11 cellular contexts compared by ENCODE assay signal in the genomic region with DNA sequence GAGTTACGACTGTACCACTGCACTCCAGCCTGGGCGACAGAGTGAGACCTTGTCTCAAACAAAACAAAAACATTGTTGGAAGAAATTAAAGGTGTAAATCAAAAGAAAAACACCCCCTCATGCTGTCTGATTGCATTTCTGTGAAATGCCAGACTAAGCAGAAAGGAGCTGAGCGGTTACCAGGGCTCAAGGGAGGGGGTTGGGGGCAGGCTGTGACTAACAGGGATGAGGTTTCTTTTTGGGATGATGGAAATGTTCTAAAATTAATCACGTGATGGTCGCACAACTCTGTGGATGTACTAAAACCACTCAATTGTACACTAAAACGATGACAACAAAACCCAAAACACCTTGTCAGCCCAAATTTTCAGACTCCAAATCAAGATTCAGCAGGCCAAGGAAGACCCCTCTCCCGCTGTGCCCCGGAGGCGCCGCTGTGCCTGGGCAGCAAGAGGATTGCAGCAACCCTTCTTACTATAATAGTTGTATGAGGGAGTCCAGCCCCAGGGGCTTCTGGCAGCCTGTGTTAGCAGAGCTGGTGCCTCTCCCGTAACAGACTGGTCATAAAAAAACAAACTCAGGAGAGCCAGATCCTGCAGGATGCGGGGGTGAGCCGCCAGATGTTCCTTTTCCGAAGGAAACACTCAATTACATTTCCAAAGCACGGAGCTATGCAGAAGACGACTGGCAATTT. TPM values are rescaled to one million over a fixed set of nuclear protein-coding genes. Genes with fewer than 3 reads are reported as not detected.
DNase-seq lines count a peak whose midpoint lies in the region; ATAC-seq and TF ChIP-seq lines count a peak whose summit lies in the region.
"Had no signal": no experiment of that assay in that cellular context is flagged by ENCODE, and none has a peak within 500 bp of the region (broad histone marks: within the 10 kb centered on the region; RNA-seq: fewer than 3 reads in every experiment).

No MANE protein-coding gene starts in this region.

- DNase-seq in Right ventricle myocardium inferior (ENCODE audit: missing footprints): peak; percentile 61
- no peak for DNase-seq in cardiac septum (ENCODE audit: low spot score)
- peak in 1 of 2 donors; percentile 95 for DNase-seq in vagina (ENCODE audit: extremely low spot score in 2 of 2)
- no peak for DNase-seq in DMS79 (lab: John Stamatoyannopoulos, UW)
- DNase-seq in NCI-H226: no peak
- no peak for DNase-seq in lower leg skin (ENCODE audit: low spot score in 2 of 2)
- DNase-seq: activated CD4-positive, alpha-beta T cell treated with anti-CD3 and anti-CD28 coated beads, Interleukin-2, amount 10 ng/mL, durations not matched to agents 24 days and 14 days; GOT3; NCI-H1436 had no signal

- H3K27me3 ChIP-seq in esophagus (ENCODE audit: control insufficient read depth in 1 of 2, insufficient read depth in 2 of 2, low read length in 2 of 2): no peaks in the 10 kb centered on the region
- no peaks in the 10 kb centered on the region for H3K27me3 ChIP-seq in muscle layer of colon (ENCODE audit: control insufficient read depth in 1 of 2, insufficient read depth in 2 of 2, low read length in 2 of 2)
- no peaks in the 10 kb centered on the region for H3K27me3 ChIP-seq in vagina

- 66 to 67% methylated on average over 16 of the region's 16 CpGs for WGBS in esophagus, 2 donors
- WGBS in lower leg skin, 2 donors: 58 to 71% methylated on average over 16 of the region's 16 CpGs

- H3K4me3 ChIP-seq in esophagus (ENCODE audit: low read depth in 1 of 2, low read length in 2 of 2) (no peak overlapping the region), muscle layer of colon (ENCODE audit: low read depth in 1 of 2, low read length in 2 of 2) (peak overlapping the region in 1 of 2 donors; percentile 13), vagina (no peak overlapping the region), lower leg skin (ENCODE audit: low read depth, poor library complexity, severe bottlenecking) (no peak overlapping the region)

- H3K36me3 ChIP-seq in esophagus (ENCODE audit: control insufficient read depth in 2 of 2, insufficient read depth in 2 of 2, low read length in 1 of 2): peaks cover 20 to 39% of the 10 kb centered on the region in 2 donors
- H3K36me3 ChIP-seq in muscle layer of colon (ENCODE audit: insufficient read depth, low read length): peaks cover 24% of the 10 kb centered on the region
- H3K36me3 ChIP-seq in vagina: peaks cover 0 to 31% of the 10 kb centered on the region in 2 donors

- TF ChIP-seq CTCF in vagina (IDR thresholded peaks at IDR 0.05): no peak
- no peak for TF ChIP-seq CTCF in lower leg skin (IDR thresholded peaks at IDR 0.05)

- H3K27ac ChIP-seq in esophagus (ENCODE audit: low read depth in 2 of 2, low read length in 1 of 2) (peak overlapping the region; percentile 23 to 63), muscle layer of colon (ENCODE audit: low read depth, low read length) (peak overlapping the region; percentile 76), vagina (peak overlapping the region; percentile 67)

- intact Hi-C loops in Right ventricle myocardium inferior (cut with DNase I) (no loop called here), cardiac septum (cut with DNase I) (no loop called here), vagina (cut with DNase I) (no loop called here), lower leg skin (cut with DNase I; ENCODE audit: low total_unique reads) (no loop called here)

- H3K9me3 ChIP-seq in esophagus (ENCODE audit: control insufficient read depth in 2 of 2, insufficient read depth in 1 of 2, low read depth in 1 of 2, low read length in 1 of 2) (no peaks in the 10 kb centered on the region), muscle layer of colon (ENCODE audit: low read length) (no peaks in the 10 kb centered on the region), vagina (no peaks in the 10 kb centered on the region)

- TF ChIP-seq POLR2A in vagina (IDR thresholded peaks at IDR 0.05): no peak
- TF ChIP-seq POLR2A in lower leg skin (IDR thresholded peaks at IDR 0.05): no peak

- H3K9ac ChIP-seq in muscle layer of colon (ENCODE audit: low read length): no peak overlapping the region

- H3K4me1 ChIP-seq in esophagus (ENCODE audit: control insufficient read depth in 2 of 2, insufficient read depth in 2 of 2, low read length in 1 of 2) (peaks cover 0 to 4% of the 10 kb centered on the region in 2 donors), muscle layer of colon (ENCODE audit: insufficient read depth, low read length) (peaks cover 57% of the 10 kb centered on the region), vagina (peaks cover 32% of the 10 kb centered on the region)

- peak; percentile 54 for ATAC-seq in Right ventricle myocardium inferior

RNA-seq across cellular contexts. Expression of a gene that starts 20.9 kb away (rescaled TPM):
- 3.8 TPM for total RNA-seq in Right ventricle myocardium inferior
- 2.7 TPM for total RNA-seq in cardiac septum
- 10 to 100 TPM in 1 of 2 donors, 1 to 10 TPM in 1; 8.0 to 18.7 TPM for polyA plus RNA-seq in esophagus
- total RNA-seq in vagina: 35.8 TPM
- total RNA-seq in lower leg skin: 10 to 100 TPM in 3 of 4 donors, 1 to 10 TPM in 1; 3.5 to 14.5 (median 11.5) TPM

RNA-seq across cellular contexts. Expression of a gene that starts 30.3 kb away (rescaled TPM):
- total RNA-seq in Right ventricle myocardium inferior: 1.6 TPM
- total RNA-seq in cardiac septum: 2.4 TPM
- polyA plus RNA-seq in esophagus: 1 to 10 TPM; 3.4 to 7.9 TPM
- 7.9 TPM for total RNA-seq in vagina
- 10 to 100 TPM; 10.2 to 15.2 (median 10.8) TPM for total RNA-seq in lower leg skin

RNA-seq across cellular contexts. Expression of a gene that starts 31.3 kb away (rescaled TPM):
- total RNA-seq in Right ventricle myocardium inferior: 571 TPM
- 414 TPM for total RNA-seq in cardiac septum
- 100 to 1,000 TPM; 328 to 390 TPM for polyA plus RNA-seq in esophagus
- 318 TPM for total RNA-seq in vagina
- 100 to 1,000 TPM; 123 to 215 (median 163) TPM for total RNA-seq in lower leg skin

RNA-seq across cellular contexts. Expression of a gene that starts 43.0 kb away (rescaled TPM):
- total RNA-seq in Right ventricle myocardium inferior (65.6 TPM), cardiac septum (49.0 TPM), vagina (110 TPM), lower leg skin (100 to 1,000 TPM in 1 of 4 donors, 10 to 100 TPM in 3; 57.2 to 116 (median 72.0) TPM)
- polyA plus RNA-seq in esophagus: 10 to 100 TPM; 25.0 to 34.4 TPM
